Comparison of ENCODE assay signal across 15 cellular contexts in the genomic region with DNA sequence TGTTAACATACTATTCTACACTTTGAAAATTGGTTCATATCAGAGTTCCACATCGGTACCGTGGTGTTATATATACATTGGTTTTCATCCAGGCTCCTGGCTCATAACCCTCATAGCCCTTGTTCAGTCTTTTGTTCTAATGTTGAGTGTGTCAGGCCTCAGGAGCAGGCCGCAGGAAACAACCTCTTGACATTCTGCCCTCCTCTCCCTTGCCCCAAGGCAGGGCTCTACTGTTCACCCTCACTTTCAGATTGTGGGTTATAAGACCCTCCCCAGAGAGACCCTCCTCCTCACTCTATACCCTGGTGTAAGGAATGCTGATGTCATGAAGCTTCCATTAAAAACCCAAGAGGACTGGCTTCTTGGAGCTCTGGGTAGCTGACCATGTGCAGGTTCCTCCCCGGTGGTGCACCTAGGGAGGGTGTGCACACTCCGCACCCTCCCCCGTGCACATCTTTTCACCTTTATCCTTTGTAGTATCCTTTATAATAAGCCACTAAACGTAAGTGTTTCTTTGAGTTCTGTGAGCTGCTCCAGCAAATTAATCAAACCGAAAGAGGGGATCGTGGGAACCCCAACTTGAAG. TPM values are rescaled to one million over a fixed set of nuclear protein-coding genes. Genes with fewer than 3 reads are reported as not detected.
DNase-seq lines count a peak whose midpoint lies in the region; ATAC-seq and TF ChIP-seq lines count a peak whose summit lies in the region.
"Had no signal": no experiment of that assay in that cellular context is flagged by ENCODE, and none has a peak within 500 bp of the region (broad histone marks: within the 10 kb centered on the region; RNA-seq: fewer than 3 reads in every experiment).

No MANE protein-coding gene starts in this region.

- intact Hi-C loops in tibial artery (cut with DNase I; ENCODE audit: low total_unique reads), result no loop called here

- peaks cover 11 to 66% (median 43%) of the 10 kb centered on the region in 4 donors for H3K4me1 Mint-ChIP-seq in CD4-positive, CD25-positive, alpha-beta regulatory T cell
- peaks cover 16% of the 10 kb centered on the region for H3K4me1 Mint-ChIP-seq in mesothelial cell of epicardium

- H3K36me3 Mint-ChIP-seq in CD4-positive, CD25-positive, alpha-beta regulatory T cell, result no peaks in the 10 kb centered on the region
- no peaks in the 10 kb centered on the region for H3K36me3 Mint-ChIP-seq in mesothelial cell of epicardium

- H3K9me3 Mint-ChIP-seq in CD4-positive, CD25-positive, alpha-beta regulatory T cell, result no peaks in the 10 kb centered on the region
- H3K9me3 Mint-ChIP-seq in mesothelial cell of epicardium, result no peaks in the 10 kb centered on the region

- no peak for ATAC-seq in CD4-positive, CD25-positive, alpha-beta regulatory T cell (ENCODE audit: low read depth in 2 of 2)
- ATAC-seq: gastroesophageal sphincter had no signal

- TF ChIP-seq CTCF in 22Rv1 (IDR thresholded peaks at IDR 0.05) (no peak), VCaP (conservative IDR thresholded peaks at IDR 0.05) (no peak), mesothelial cell of epicardium (IDR thresholded peaks at IDR 0.05; ENCODE audit: unreplicated experiment) (no peak), tibial artery (IDR thresholded peaks at IDR 0.05) (no peak), GM13976 (IDR thresholded peaks at IDR 0.05; ENCODE audit: borderline replicate concordance, control extremely low read depth, extremely low read depth, insufficient read depth, missing control alignments) (no peak)

- H3K4me3 Mint-ChIP-seq in CD4-positive, CD25-positive, alpha-beta regulatory T cell, result peak overlapping the region; percentile 61 to 98 (median 74)
- H3K4me3 Mint-ChIP-seq in mesothelial cell of epicardium, result peak overlapping the region; percentile 56

- peak overlapping the region; percentile 62 to 89 (median 64) for H3K27ac Mint-ChIP-seq in CD4-positive, CD25-positive, alpha-beta regulatory T cell
- H3K27ac Mint-ChIP-seq in mesothelial cell of epicardium, result no peak overlapping the region

- no peaks in the 10 kb centered on the region for H3K36me3 ChIP-seq in CD4-positive, CD25-positive, alpha-beta regulatory T cell (ENCODE audit: control insufficient read depth, insufficient read depth, low read length)
- peaks cover 0 to 17% (median 2%) of the 10 kb centered on the region in 3 donors for H3K36me3 ChIP-seq in tibial artery
- H3K36me3 ChIP-seq: WERI-Rb-1 had no signal

- no peaks in the 10 kb centered on the region for H3K9me3 ChIP-seq in CD4-positive, CD25-positive, alpha-beta regulatory T cell (ENCODE audit: control insufficient read depth in 2 of 2, low read length in 2 of 2)
- H3K9me3 ChIP-seq in tibial artery, result no peaks in the 10 kb centered on the region
- H3K9me3 ChIP-seq: BLaER1 treated with 17β-estradiol and CSF1 and Interleukin-3, amounts not matched to agents 10 nM and 100 nM; gastroesophageal sphincter; SK-N-SH had no signal

- peaks cover 47% of the 10 kb centered on the region for H3K4me1 ChIP-seq in CD4-positive, CD25-positive, alpha-beta regulatory T cell (ENCODE audit: control insufficient read depth, insufficient read depth, low read length, poor library complexity, severe bottlenecking)
- peaks cover 0 to 29% (median 10%) of the 10 kb centered on the region in 4 donors for H3K4me1 ChIP-seq in tibial artery

- DNase-seq in CD4-positive, CD25-positive, alpha-beta regulatory T cell, result no peak
- DNase-seq in mesothelial cell of epicardium (ENCODE audit: low spot score in 2 of 2, unreplicated experiment in 2 of 2) (no peak), tibial artery (no peak), GM13976 (ENCODE audit: low spot score) (no peak), kidney tubule cell (ENCODE audit: low spot score) (no peak)
- DNase-seq: amniotic stem cell, NCI-H1694, NCI-H524, SK-N-SH, substantia nigra, WERI-Rb-1 had no signal

- peaks cover 12% of the 10 kb centered on the region for H3K27me3 Mint-ChIP-seq in CD4-positive, CD25-positive, alpha-beta regulatory T cell
- H3K27me3 Mint-ChIP-seq in mesothelial cell of epicardium (ENCODE audit: low read depth), result peaks cover 4% of the 10 kb centered on the region

- peak overlapping the region; percentile 95; the same call in 1 of the 2 replicates for H3K27ac ChIP-seq in 22Rv1
- no peak overlapping the region for H3K27ac ChIP-seq in CD4-positive, CD25-positive, alpha-beta regulatory T cell (ENCODE audit: insufficient read depth, low read length, poor library complexity, severe bottlenecking)
- H3K27ac ChIP-seq in VCaP, result peak overlapping the region; percentile 95; the same call in 1 of the 2 replicates
- no peak overlapping the region for H3K27ac ChIP-seq in tibial artery
- H3K27ac ChIP-seq: BLaER1 treated with 17β-estradiol and CSF1 and Interleukin-3, amounts not matched to agents 10 nM and 100 nM; gastroesophageal sphincter; WERI-Rb-1 had no signal

- in situ Hi-C loops in GM13976 (cut with MboI; ENCODE audit: low sequenced_read_pairs, unreplicated experiment), result no loop called here

- no peak overlapping the region for H3K4me3 ChIP-seq in CD4-positive, CD25-positive, alpha-beta regulatory T cell (ENCODE audit: low read depth, low read length)
- no peak overlapping the region for H3K4me3 ChIP-seq in tibial artery
- H3K4me3 ChIP-seq: BLaER1 treated with 17β-estradiol and CSF1 and Interleukin-3, amounts not matched to agents 10 nM and 100 nM; gastroesophageal sphincter had no signal

- peaks cover 2% of the 10 kb centered on the region for H3K27me3 ChIP-seq in CD4-positive, CD25-positive, alpha-beta regulatory T cell (ENCODE audit: control insufficient read depth, insufficient read depth, low read length)
- H3K27me3 ChIP-seq in tibial artery, result no peaks in the 10 kb centered on the region
- H3K27me3 ChIP-seq: gastroesophageal sphincter had no signal

RNA-seq across cellular contexts. Expression of gene SSH3, which starts 12.1 kb away (rescaled TPM):
- 24.4 TPM for total RNA-seq in CD4-positive, CD25-positive, alpha-beta regulatory T cell
- polyA plus RNA-seq in CD4-positive, CD25-positive, alpha-beta regulatory T cell, result 1 to 10 TPM; 2.3 to 7.1 (median 3.1) TPM
- total RNA-seq in mesothelial cell of epicardium, result 50.4 to 59.0 TPM (median 55.4 TPM) in 3 replicates

RNA-seq across cellular contexts. Expression of gene ANKRD13D, which starts 26.3 kb away (rescaled TPM):
- total RNA-seq in CD4-positive, CD25-positive, alpha-beta regulatory T cell, result 158 TPM
- 10 to 100 TPM in 3 of 4 donors, 1 to 10 TPM in 1; 9.5 to 18.9 (median 12.6) TPM for polyA plus RNA-seq in CD4-positive, CD25-positive, alpha-beta regulatory T cell
- 71.3 to 78.5 TPM (median 76.5 TPM) in 3 replicates for total RNA-seq in mesothelial cell of epicardium

RNA-seq across cellular contexts. Expression of gene POLD4, which starts 37.9 kb away (rescaled TPM):
- 60.6 TPM for total RNA-seq in CD4-positive, CD25-positive, alpha-beta regulatory T cell
- polyA plus RNA-seq in CD4-positive, CD25-positive, alpha-beta regulatory T cell, result 100 to 1,000 TPM; 103 to 127 (median 118) TPM
- total RNA-seq in mesothelial cell of epicardium, result 32.0 to 37.9 TPM (median 32.2 TPM) in 3 replicates

RNA-seq across cellular contexts. Expression of gene GRK2, which starts 49.1 kb away (rescaled TPM):
- 295 TPM for total RNA-seq in CD4-positive, CD25-positive, alpha-beta regulatory T cell
- polyA plus RNA-seq in CD4-positive, CD25-positive, alpha-beta regulatory T cell, result 10 to 100 TPM; 13.2 to 27.8 (median 19.3) TPM
- 46.4 to 48.4 TPM (median 46.5 TPM) in 3 replicates for total RNA-seq in mesothelial cell of epicardium

RNA-seq across cellular contexts. Expression of gene CLCF1, which starts 58.0 kb away (rescaled TPM):
- total RNA-seq in CD4-positive, CD25-positive, alpha-beta regulatory T cell, result 3.0 TPM
- polyA plus RNA-seq in CD4-positive, CD25-positive, alpha-beta regulatory T cell, result 1 to 10 TPM in 1 of 4 donors, under 1 TPM in 3; 0.10 to 1.3 (median 0.40) TPM
- 5.9 to 6.3 TPM (median 6.1 TPM) in 3 replicates for total RNA-seq in mesothelial cell of epicardium

Comparison
In these comparisons a context has a peak if more than half of its experiments do, and no peak if none do; other contexts are left out.
1. H3K27ac ChIP-seq: peak in 22Rv1 (single experiment) and VCaP (single experiment); none in CD4-positive, CD25-positive, alpha-beta regulatory T cell (single experiment) and tibial artery (0 of 2).